Comparison of ENCODE assay signal across 20 cellular contexts in the genomic region with DNA sequence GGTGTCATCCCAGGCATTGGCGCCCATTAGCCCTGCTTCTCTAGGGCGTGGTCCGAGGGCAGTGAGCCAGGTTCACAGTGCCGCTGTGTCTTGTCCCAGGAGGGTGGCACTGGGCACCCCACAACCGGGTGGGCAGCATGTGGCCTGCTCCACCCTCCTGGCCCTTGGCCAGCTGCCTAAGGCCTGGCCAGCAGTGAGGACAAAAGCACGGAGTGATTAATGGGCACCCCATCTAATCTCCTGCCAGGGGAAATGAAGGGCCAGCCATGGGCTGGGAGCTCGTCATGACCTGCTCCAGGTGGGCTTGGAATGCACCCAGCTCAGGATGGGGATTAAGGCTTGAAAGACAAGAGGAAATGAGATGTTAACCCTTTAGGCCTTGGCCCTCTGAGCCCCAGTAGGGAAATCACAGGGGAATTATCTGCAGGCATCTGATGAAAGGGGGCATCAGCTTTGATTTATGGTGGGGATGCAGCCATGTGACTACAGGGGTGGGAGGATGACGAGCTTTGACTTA. TPM values are rescaled to one million over a fixed set of nuclear protein-coding genes. Genes with fewer than 3 reads are reported as not detected.
"Had no signal": no experiment of that assay in that cellular context is flagged by ENCODE, and none has a peak within 500 bp of the region (broad histone marks: within the 10 kb centered on the region; RNA-seq: fewer than 3 reads in every experiment).

No MANE protein-coding gene starts in this region.

- H3K27me3 ChIP-seq: testis, vagina had no signal

- H3K9me3 ChIP-seq: lower lobe of right lung, testis, vagina had no signal

- ATAC-seq: activated T-cell treated with anti-CD3 and anti-CD28 coated beads, Interleukin-2, amount 50 U/mL, for 72 hours; lower lobe of right lung; naive thymus-derived CD4-positive, alpha-beta T cell had no signal

- H3K4me3 Mint-ChIP-seq: activated CD4-positive, alpha-beta memory T cell treated with anti-CD3 and anti-CD28 coated beads, Interleukin-2, amount 10 ng/mL, durations not matched to agents 7 days and 5 days; activated naive CD4-positive, alpha-beta T cell treated with anti-CD3 and anti-CD28 coated beads, Interleukin-2, amount 10 ng/mL, durations not matched to agents 7 days and 5 days; activated T-cell treated with anti-CD3 and anti-CD28 coated beads, Interleukin-2, amount 50 U/mL, for 72 hours; naive thymus-derived CD4-positive, alpha-beta T cell; neural progenitor cell; type B pancreatic cell had no signal

- H3K27ac ChIP-seq: coronary artery, lower lobe of right lung, neural progenitor cell, testis, vagina had no signal

- H3K4me2 ChIP-seq: neural progenitor cell had no signal

- H3K36me3 Mint-ChIP-seq: activated naive CD4-positive, alpha-beta T cell treated with anti-CD3 and anti-CD28 coated beads, Interleukin-2, amount 10 ng/mL, durations not matched to agents 7 days and 5 days; naive thymus-derived CD4-positive, alpha-beta T cell; neural progenitor cell had no signal

- H2AFZ ChIP-seq: neural progenitor cell had no signal

- DNase-seq: activated CD4-positive, alpha-beta memory T cell treated with anti-CD3 and anti-CD28 coated beads, Interleukin-2, amount 10 ng/mL, durations not matched to agents 7 days and 5 days; activated CD4-positive, alpha-beta T cell treated with anti-CD3 and anti-CD28 coated beads for 48 hours; activated effector memory CD4-positive, alpha-beta T cell treated with anti-CD3 and anti-CD28 coated beads, Interleukin-2, amount 50 U/mL, for 16 hours; activated naive CD4-positive, alpha-beta T cell treated with anti-CD3 and anti-CD28 coated beads, Interleukin-2, amount 10 ng/mL, durations not matched to agents 7 days and 5 days; activated T-cell treated with anti-CD3 and anti-CD28 coated beads, Interleukin-2, amount 50 U/mL, for 72 hours; amygdala; cerebellar nuclear complex; foreskin fibroblast; lower lobe of right lung; naive thymus-derived CD4-positive, alpha-beta T cell; retina; stimulated activated CD4-positive, alpha-beta T cell treated with anti-CD3 and anti-CD28 coated beads, Interleukin-2, amount 100 ng/mL, for 48 hours; stimulated activated naive CD4-positive, alpha-beta T cell; T-helper 9 cell; testis had no signal

- H3K36me3 ChIP-seq: lower lobe of right lung, neural progenitor cell, vagina had no signal

- H3K9me3 Mint-ChIP-seq: activated CD4-positive, alpha-beta memory T cell treated with anti-CD3 and anti-CD28 coated beads, Interleukin-2, amount 10 ng/mL, durations not matched to agents 7 days and 5 days; activated naive CD4-positive, alpha-beta T cell treated with anti-CD3 and anti-CD28 coated beads, Interleukin-2, amount 10 ng/mL, durations not matched to agents 7 days and 5 days; activated T-cell treated with anti-CD3 and anti-CD28 coated beads, Interleukin-2, amount 50 U/mL, for 72 hours; neural progenitor cell; type B pancreatic cell had no signal

- H3K4me3 ChIP-seq: coronary artery, lower lobe of right lung, neural progenitor cell, testis, vagina had no signal

- H3K27ac Mint-ChIP-seq: activated CD4-positive, alpha-beta memory T cell treated with anti-CD3 and anti-CD28 coated beads, Interleukin-2, amount 10 ng/mL, durations not matched to agents 7 days and 5 days; activated T-cell treated with anti-CD3 and anti-CD28 coated beads, Interleukin-2, amount 50 U/mL, for 72 hours; naive thymus-derived CD4-positive, alpha-beta T cell; neural progenitor cell; type B pancreatic cell had no signal

RNA-seq across cellular contexts. Expression of gene THSD4, which starts 5.2 kb away (rescaled TPM):
- total RNA-seq: activated T-cell treated with anti-CD3 and anti-CD28 coated beads, Interleukin-2, amount 50 U/mL, for 72 hours; naive thymus-derived CD4-positive, alpha-beta T cell; T-helper 1 cell treated with Interleukin-12 subunit alpha and Interleukin-12 subunit beta and Interleukin-4 antibody, amounts not matched to agents 30 ng/mL and 1 ng/mL, for 36 hours had no signal
- polyA plus RNA-seq: naive thymus-derived CD4-positive, alpha-beta T cell had no signal
